In genomic region chr4:185504098-185505047, GRCh38 we compare ENCODE assay signal across 1 cellular context.
TF ChIP-seq lines count a peak whose summit lies in the region.

No MANE protein-coding gene starts in this region.

TF ChIP-seq in HepG2, 621 proteins besides CTCF, POLR2A, EP300 and RAD21 (continued from another document and continues in another):
- TF ChIP-seq TBX3 (IDR thresholded peaks at IDR 0.05; ENCODE audit: borderline replicate concordance) (peak; percentile 41; the same call in 1 of the 2 replicates), NR0B2 (CRISPR knock-in tag; IDR thresholded peaks at IDR 0.05) (no peak), NCOA1 (CRISPR knock-in tag; IDR thresholded peaks at IDR 0.05) (no peak), KLF11 (CRISPR knock-in tag; IDR thresholded peaks at IDR 0.05) (no peak), KAT8 (CRISPR knock-in tag; IDR thresholded peaks at IDR 0.05) (peak; percentile 67), MLLT10 (CRISPR knock-in tag; IDR thresholded peaks at IDR 0.05) (no peak), TFDP2 (CRISPR knock-in tag; IDR thresholded peaks at IDR 0.05) (no peak; the same call in 1 of the 2 replicates), FOXC1 (CRISPR knock-in tag; IDR thresholded peaks at IDR 0.05; ENCODE audit: borderline replicate concordance) (no peak), ZBTB21 (CRISPR knock-in tag; IDR thresholded peaks at IDR 0.05) (peak; percentile 82), ZBTB33 (CRISPR knock-in tag; IDR thresholded peaks at IDR 0.05) (peak; percentile 58), CBX5 (CRISPR knock-in tag; IDR thresholded peaks at IDR 0.05; ENCODE audit: borderline replicate concordance) (peak; percentile 86; the same call in 1 of the 2 replicates), NR1H2 (CRISPR knock-in tag; IDR thresholded peaks at IDR 0.05; ENCODE audit: borderline replicate concordance, low read depth) (no peak), RXRB (CRISPR knock-in tag; IDR thresholded peaks at IDR 0.05; ENCODE audit: borderline replicate concordance) (peak; percentile 86), TFAP4 (IDR thresholded peaks at IDR 0.05; ENCODE audit: borderline replicate concordance, low read depth) (peak; percentile 98), ZNF543 (CRISPR knock-in tag; IDR thresholded peaks at IDR 0.05) (no peak), WIZ (CRISPR knock-in tag; IDR thresholded peaks at IDR 0.05) (no peak), AHDC1 (CRISPR knock-in tag; IDR thresholded peaks at IDR 0.05; ENCODE audit: borderline replicate concordance) (0 out of 2 replicates have a peak, but pooled peaks have one; percentile 17), NR2F6 (IDR thresholded peaks at IDR 0.05) (peak; percentile 43; the same call in 1 of the 2 replicates), NR2F6 (CRISPR knock-in tag; IDR thresholded peaks at IDR 0.05) (peak; percentile 48; the same call in 1 of the 2 replicates), E2F5 (CRISPR knock-in tag; conservative IDR thresholded peaks at IDR 0.05) (no peak), DDIT3 (CRISPR knock-in tag; IDR thresholded peaks at IDR 0.05) (0 out of 2 replicates have a peak, but pooled peaks have one; percentile 46), ARNTL (CRISPR knock-in tag; IDR thresholded peaks at IDR 0.05) (no peak), ZNF710 (CRISPR knock-in tag; IDR thresholded peaks at IDR 0.05; ENCODE audit: borderline replicate concordance) (no peak), ZFYVE20 (CRISPR knock-in tag; IDR thresholded peaks at IDR 0.05; ENCODE audit: borderline replicate concordance, low read depth) (no peak), KLF15 (CRISPR knock-in tag; IDR thresholded peaks at IDR 0.05; ENCODE audit: borderline replicate concordance) (no peak), SP2 (CRISPR knock-in tag; IDR thresholded peaks at IDR 0.05) (no peak), ZNF30 (CRISPR knock-in tag; IDR thresholded peaks at IDR 0.05) (no peak), ZNF598 (CRISPR knock-in tag; IDR thresholded peaks at IDR 0.05; ENCODE audit: borderline replicate concordance) (no peak), ZNF580 (CRISPR knock-in tag; IDR thresholded peaks at IDR 0.05; ENCODE audit: borderline replicate concordance, low read depth) (no peak), PCBP2 (optimal IDR thresholded peaks at IDR 0.05; ENCODE audit: low read depth, low read length, poor library complexity, severe bottlenecking) (no peak), ZSCAN20 (CRISPR knock-in tag; IDR thresholded peaks at IDR 0.05; ENCODE audit: borderline replicate concordance) (no peak), ZFP36L1 (CRISPR knock-in tag; IDR thresholded peaks at IDR 0.05) (no peak), GATAD2A (CRISPR knock-in tag; IDR thresholded peaks at IDR 0.05) (peak; percentile 82), BRF2 (CRISPR knock-in tag; IDR thresholded peaks at IDR 0.05) (no peak), PRDM15 (CRISPR knock-in tag; IDR thresholded peaks at IDR 0.05) (no peak), POLR2G (IDR thresholded peaks at IDR 0.05; ENCODE audit: low read depth, low read length) (peak; percentile 49; the same call in 1 of the 2 replicates), ZFAT (CRISPR knock-in tag; conservative IDR thresholded peaks at IDR 0.05) (no peak), ZNF878 (CRISPR knock-in tag; IDR thresholded peaks at IDR 0.05) (0 out of 2 replicates have a peak, but pooled peaks have one; percentile 41), SOX13 (IDR thresholded peaks at IDR 0.05) (peak; percentile 56; the same call in 1 of the 2 replicates), SOX13 (CRISPR knock-in tag; conservative IDR thresholded peaks at IDR 0.05 in 1 of 2, IDR thresholded peaks at IDR 0.05 in 1 of 2) (peak in 1 of 2 experiments; percentile 85; a peak in 2 of 4 replicates)
